ENCODE assay signal across 1 cellular context in genomic region chr11:14642873-14643696, GRCh38.
TF ChIP-seq lines count a peak whose summit lies in the region.

No MANE protein-coding gene starts in this region.

TF ChIP-seq in WTC11, 78 proteins besides CTCF, POLR2A, EP300 and RAD21 (continued from another document and continues in another):
- TF ChIP-seq E2F1 (CRISPR knock-in tag; IDR thresholded peaks at IDR 0.05) (peak; percentile 88), PREB (CRISPR knock-in tag; IDR thresholded peaks at IDR 0.05; ENCODE audit: borderline replicate concordance) (no peak), ZMAT4 (CRISPR knock-in tag; IDR thresholded peaks at IDR 0.05) (no peak), ZSCAN18 (CRISPR knock-in tag; IDR thresholded peaks at IDR 0.05) (no peak), ZNF425 (CRISPR knock-in tag; conservative IDR thresholded peaks at IDR 0.05) (no peak), ETV6 (CRISPR knock-in tag; IDR thresholded peaks at IDR 0.05) (no peak), PRDM15 (CRISPR knock-in tag; IDR thresholded peaks at IDR 0.05) (peak; percentile 33; the same call in 1 of the 2 replicates), SP1 (CRISPR knock-in tag; conservative IDR thresholded peaks at IDR 0.05) (peak; percentile 57; the same call in 1 of the 2 replicates), NR3C1 (CRISPR knock-in tag; conservative IDR thresholded peaks at IDR 0.05; ENCODE audit: low read depth) (no peak), TP53 (CRISPR knock-in tag; IDR thresholded peaks at IDR 0.05) (peak; percentile 87), JAZF1 (CRISPR knock-in tag; IDR thresholded peaks at IDR 0.05) (no peak), IRF2 (CRISPR knock-in tag; IDR thresholded peaks at IDR 0.05; ENCODE audit: borderline replicate concordance, low read depth) (no peak), EMX1 (CRISPR knock-in tag; IDR thresholded peaks at IDR 0.05) (no peak), USF1 (CRISPR knock-in tag; IDR thresholded peaks at IDR 0.05) (no peak), TEAD4 (CRISPR knock-in tag; IDR thresholded peaks at IDR 0.05) (peak; percentile 88; the same call in 1 of the 2 replicates), ARID4B (CRISPR knock-in tag; IDR thresholded peaks at IDR 0.05; ENCODE audit: borderline replicate concordance) (peak; percentile 60; the same call in 1 of the 2 replicates), IRF1 (CRISPR knock-in tag; IDR thresholded peaks at IDR 0.05) (no peak), NFE2L1 (CRISPR knock-in tag; IDR thresholded peaks at IDR 0.05) (0 out of 2 replicates have a peak, but pooled peaks have one; percentile 34), ESRRA (CRISPR knock-in tag; IDR thresholded peaks at IDR 0.05; ENCODE audit: borderline replicate concordance) (peak; percentile 73; the same call in 1 of the 2 replicates), MXD4 (CRISPR knock-in tag; IDR thresholded peaks at IDR 0.05; ENCODE audit: borderline replicate concordance) (no peak), ZNF671 (CRISPR knock-in tag; IDR thresholded peaks at IDR 0.05) (no peak), PRRX2 (CRISPR knock-in tag; IDR thresholded peaks at IDR 0.05) (no peak), CBFB (CRISPR knock-in tag; IDR thresholded peaks at IDR 0.05; ENCODE audit: low read depth) (no peak), CREB1 (CRISPR knock-in tag; IDR thresholded peaks at IDR 0.05) (peak; percentile 83; the same call in 1 of the 2 replicates), NFATC4 (CRISPR knock-in tag; IDR thresholded peaks at IDR 0.05) (no peak), MAX (CRISPR knock-in tag; IDR thresholded peaks at IDR 0.05) (peak; percentile 89), ZNF512 (CRISPR knock-in tag; IDR thresholded peaks at IDR 0.05; ENCODE audit: borderline replicate concordance) (no peak), ZNF317 (CRISPR knock-in tag; IDR thresholded peaks at IDR 0.05; ENCODE audit: borderline replicate concordance, low read depth) (0 out of 2 replicates have a peak, but pooled peaks have one; percentile 10), ATF6 (CRISPR knock-in tag; IDR thresholded peaks at IDR 0.05) (no peak), ZNF138 (CRISPR knock-in tag; conservative IDR thresholded peaks at IDR 0.05) (no peak), ZNF232 (CRISPR knock-in tag; IDR thresholded peaks at IDR 0.05) (no peak), E2F5 (CRISPR knock-in tag; IDR thresholded peaks at IDR 0.05) (no peak; the same call in 1 of the 2 replicates), ATF1 (CRISPR knock-in tag; IDR thresholded peaks at IDR 0.05) (no peak), GABPB1 (CRISPR knock-in tag; IDR thresholded peaks at IDR 0.05) (no peak)
